23 cellular contexts compared by ENCODE assay signal in genomic region chr10:118978998-118979350, GRCh38.
"Had no signal": no experiment of that assay in that cellular context is flagged by ENCODE, and none has a peak within 500 bp of the region (broad histone marks: within the 10 kb centered on the region; RNA-seq: fewer than 3 reads in every experiment).

No MANE protein-coding gene starts in this region.

- H3K27me3 ChIP-seq: Peyer's patch, SJSA1 had no signal

- H3K27ac ChIP-seq: Peyer's patch, SJSA1, SK-N-MC had no signal

- DNase-seq: KBM-7, MV-4-11, NCI-H1048, NCI-H1105 treated with DMSO at 0.1 percent for 48 hours, NCI-H1417 treated with DMSO at 0.1 percent for 48 hours, NCI-H146, NCI-H1694 treated with DMSO at 0.1 percent for 48 hours, NCI-H1930, NCI-H2081, NCI-H2107, NCI-H2171, NCI-H226, NCI-H446, NCI-H510A, NCI-H524 treated with DMSO at 0.1 percent for 48 hours, NCI-H69, NCI-H774, PC-3, Peyer's patch, Right ventricle myocardium superior, SIG-M5 had no signal

- ATAC-seq: PC-3 had no signal

- H3K4me1 ChIP-seq: Peyer's patch, SJSA1 had no signal

- H3K4me3 ChIP-seq: Peyer's patch, SJSA1, SK-N-MC had no signal

- H3K36me3 ChIP-seq: Peyer's patch, SJSA1 had no signal

- H3K9me3 ChIP-seq: SJSA1 had no signal
